Comparison of ENCODE assay signal across 8 cellular contexts in the genomic region with DNA sequence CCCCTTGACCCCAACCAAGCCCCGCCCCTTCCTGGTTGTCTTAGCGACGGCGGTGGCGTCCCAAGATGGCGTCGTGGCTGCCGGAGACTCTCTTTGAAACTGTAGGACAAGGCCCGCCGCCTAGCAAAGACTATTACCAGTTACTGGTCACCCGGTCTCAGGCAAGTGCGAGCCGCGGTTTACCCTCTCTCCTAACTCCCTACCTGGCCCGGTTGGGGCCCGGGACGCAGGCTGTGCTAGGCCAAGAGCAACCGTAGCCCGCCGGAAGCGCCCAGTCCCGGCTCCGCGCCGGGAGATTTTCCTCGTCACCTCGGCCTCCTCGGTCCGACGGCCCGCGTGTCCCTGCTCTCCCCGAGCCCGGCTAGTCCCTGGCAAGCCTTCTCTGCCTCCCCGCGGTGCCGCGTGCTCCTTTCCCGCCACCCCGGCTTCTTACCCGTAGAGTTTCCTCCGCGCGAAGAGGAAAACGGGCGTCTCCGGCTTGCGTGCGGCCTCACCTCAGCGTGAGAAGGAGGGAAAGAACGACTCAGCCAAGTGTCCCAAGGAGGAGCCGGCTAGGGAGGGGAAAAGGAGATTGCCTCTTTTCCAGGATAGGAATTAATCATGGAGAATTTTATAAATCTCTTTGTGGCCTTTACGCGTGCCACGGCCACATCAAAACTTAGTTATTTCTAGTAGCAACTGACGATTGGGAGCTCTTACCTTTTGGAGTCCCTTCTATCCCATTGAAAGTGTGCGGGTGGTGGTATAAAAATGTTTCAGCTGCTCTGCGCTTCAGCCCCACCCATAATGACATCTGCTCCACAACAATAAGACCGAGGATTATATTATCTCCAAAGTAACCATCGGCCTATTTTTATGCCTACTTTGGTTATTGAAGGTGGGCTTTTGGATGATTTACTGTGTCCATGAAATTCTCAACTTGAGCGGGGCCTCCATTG. TPM values are rescaled to one million over a fixed set of nuclear protein-coding genes. Genes with fewer than 3 reads are reported as not detected.
DNase-seq lines count a peak whose midpoint lies in the region; ATAC-seq and TF ChIP-seq lines count a peak whose summit lies in the region.

A gene with protein sequence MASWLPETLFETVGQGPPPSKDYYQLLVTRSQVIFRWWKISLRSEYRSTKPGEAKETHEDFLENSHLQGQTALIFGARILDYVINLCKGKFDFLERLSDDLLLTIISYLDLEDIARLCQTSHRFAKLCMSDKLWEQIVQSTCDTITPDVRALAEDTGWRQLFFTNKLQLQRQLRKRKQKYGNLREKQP (plus strand): TSS at position 55 of the 938 bp plus-strand sequence. CDS start 11 bp downstream, at position 66.

- 1 to 2% methylated on average over 12 to 59 of the region's 61 CpGs for WGBS in endodermal cell (ENCODE audit: insufficient coverage in 1 of 2, insufficient read length in 1 of 2), 2 experiments

- H3K27me3 Mint-ChIP-seq in activated CD4-positive, alpha-beta T cell treated with anti-CD3 and anti-CD28 coated beads, Interleukin-2, amount 10 ng/mL, durations not matched to agents 7 days and 5 days = no peaks in the 10 kb centered on the region
- no peaks in the 10 kb centered on the region for H3K27me3 Mint-ChIP-seq in endodermal cell (ENCODE audit: insufficient read depth)

- H3K27ac ChIP-seq in endodermal cell (ENCODE audit: low read depth, low read length) = peak within 1 kb of the TSS; percentile 89

- peak; percentile 91 for DNase-seq in Ammon's horn (ENCODE audit: low spot score)
- DNase-seq in NCI-H524 treated with DMSO at 0.1 percent for 48 hours (lab: John Stamatoyannopoulos, UW) = peak; percentile 75
- DNase-seq in activated CD4-positive, alpha-beta T cell treated with anti-CD3 and anti-CD28 coated beads, Interleukin-2, amount 10 ng/mL, durations not matched to agents 7 days and 5 days = peak; percentile 91
- DNase-seq in endodermal cell = peak; percentile 96
- peak; percentile 94 for DNase-seq in stimulated activated CD8-positive, alpha-beta memory T cell treated with anti-CD3 and anti-CD28 coated beads, Interleukin-4, amount 100 ng/mL, for 48 hours

- H3K9ac ChIP-seq in endodermal cell (ENCODE audit: extremely low read depth, low read length, poor library complexity, severe bottlenecking) (peak within 1 kb of the TSS; percentile 74), mucosa of stomach (ENCODE audit: low read length) (peak within 1 kb of the TSS; percentile 96)

- no peak for TF ChIP-seq CTCF in endodermal cell (conservative IDR thresholded peaks at IDR 0.05)

- peak within 1 kb of the TSS; percentile 99 for H3K4me3 Mint-ChIP-seq in activated CD4-positive, alpha-beta T cell treated with anti-CD3 and anti-CD28 coated beads, Interleukin-2, amount 10 ng/mL, durations not matched to agents 7 days and 5 days
- H3K4me3 Mint-ChIP-seq in endodermal cell = peak within 1 kb of the TSS; percentile 99

- POLR2A ChIA-PET in activated CD4-positive, alpha-beta T cell treated with anti-CD3 and anti-CD28 coated beads, Interleukin-2, amount 10 ng/mL, durations not matched to agents 7 days and 5 days (lab: Charles Lee) = no interaction called here

- peaks cover 50% of the 10 kb centered on the region for H3K4me1 Mint-ChIP-seq in activated CD4-positive, alpha-beta T cell treated with anti-CD3 and anti-CD28 coated beads, Interleukin-2, amount 10 ng/mL, durations not matched to agents 7 days and 5 days
- H3K4me1 Mint-ChIP-seq in endodermal cell = peaks cover 9% of the 10 kb centered on the region

- H3K36me3 ChIP-seq in endodermal cell (ENCODE audit: control insufficient read depth, insufficient read depth, low read length) (peaks cover 13% of the 10 kb centered on the region), mucosa of stomach (ENCODE audit: control insufficient read depth, insufficient read depth, low read length) (no peaks in the 10 kb centered on the region)

- peaks cover 28% of the 10 kb centered on the region for H3K36me3 Mint-ChIP-seq in activated CD4-positive, alpha-beta T cell treated with anti-CD3 and anti-CD28 coated beads, Interleukin-2, amount 10 ng/mL, durations not matched to agents 7 days and 5 days (ENCODE audit: low read depth)
- H3K36me3 Mint-ChIP-seq in endodermal cell (ENCODE audit: low read depth) = peaks cover 11% of the 10 kb centered on the region

- no peaks in the 10 kb centered on the region for H3K9me3 Mint-ChIP-seq in activated CD4-positive, alpha-beta T cell treated with anti-CD3 and anti-CD28 coated beads, Interleukin-2, amount 10 ng/mL, durations not matched to agents 7 days and 5 days
- no peaks in the 10 kb centered on the region for H3K9me3 Mint-ChIP-seq in endodermal cell

- CTCF ChIA-PET in activated CD4-positive, alpha-beta T cell treated with anti-CD3 and anti-CD28 coated beads, Interleukin-2, amount 10 ng/mL, durations not matched to agents 7 days and 5 days (lab: Charles Lee) = interaction anchor here (0.8 kb wide), 1 partner anchor 121 kb away, joined by 3 read pairs; no protein-coding TSS in a partner anchor

- peak; percentile 57 for ATAC-seq in GM19025 (IDR thresholded peaks at IDR 0.05; ENCODE audit: low read depth, unreplicated experiment)
- peak; percentile 67 for ATAC-seq in HG03196 (IDR thresholded peaks at IDR 0.05; ENCODE audit: unreplicated experiment)

- H3K27ac Mint-ChIP-seq in activated CD4-positive, alpha-beta T cell treated with anti-CD3 and anti-CD28 coated beads, Interleukin-2, amount 10 ng/mL, durations not matched to agents 7 days and 5 days = peak within 1 kb of the TSS; percentile 98
- H3K27ac Mint-ChIP-seq in endodermal cell = peak within 1 kb of the TSS; percentile 97

- no peaks in the 10 kb centered on the region for H3K9me3 ChIP-seq in endodermal cell (ENCODE audit: control insufficient read depth, low read length)
- H3K9me3 ChIP-seq in mucosa of stomach (ENCODE audit: control insufficient read depth, low read length) = no peaks in the 10 kb centered on the region

- peak within 1 kb of the TSS; percentile 98 for H3K4me3 ChIP-seq in endodermal cell (ENCODE audit: low read length)
- H3K4me3 ChIP-seq in mucosa of stomach (ENCODE audit: low read length) = peak within 1 kb of the TSS; percentile 95

- no peaks in the 10 kb centered on the region for H3K27me3 ChIP-seq in endodermal cell (ENCODE audit: control insufficient read depth, insufficient read depth, low read length, poor library complexity, severe bottlenecking)
- no peaks in the 10 kb centered on the region for H3K27me3 ChIP-seq in mucosa of stomach (ENCODE audit: control insufficient read depth, insufficient read depth, low read length)

- H3K4me1 ChIP-seq in endodermal cell (ENCODE audit: control insufficient read depth, insufficient read depth, low read length) (no peaks in the 10 kb centered on the region), mucosa of stomach (ENCODE audit: control insufficient read depth, insufficient read depth, low read length) (peaks cover 11% of the 10 kb centered on the region)

RNA-seq across cellular contexts. Expression of the gene that starts here (rescaled TPM):
- total RNA-seq in activated CD4-positive, alpha-beta T cell treated with anti-CD3 and anti-CD28 coated beads, Interleukin-2, amount 10 ng/mL, durations not matched to agents 7 days and 5 days = 1 to 10 TPM in 1 of 2 experiments, under 1 TPM in 1; 0.82 to 1.1 TPM
- total RNA-seq in endodermal cell = 10 to 100 TPM in 1 of 2 donors, 1 to 10 TPM in 1; 6.7 to 13.3 TPM
- 7.5 TPM for polyA plus RNA-seq in endodermal cell (2013, experiment 1 of 2)
- 7.9 TPM for polyA plus RNA-seq in endodermal cell (2013, experiment 2 of 2)

Comparison
In these comparisons a context has a peak if more than half of its experiments do, and no peak if none do; other contexts are left out.
1. Peak in every context shown above with its lines: DNase-seq, ATAC-seq, H3K4me3 ChIP-seq and H3K27ac ChIP-seq.